Comparison of ENCODE assay signal across 1 cellular context in genomic region chr6:32154514-32155161, GRCh38.
TF ChIP-seq lines count a peak whose summit lies in the region.

No MANE protein-coding gene starts in this region.

TF ChIP-seq in HepG2, 621 proteins besides CTCF, POLR2A, EP300 and RAD21 (continued from another document and continues in another):
- TF ChIP-seq STAT6 (CRISPR knock-in tag; IDR thresholded peaks at IDR 0.05; ENCODE audit: borderline replicate concordance) (0 out of 2 replicates have a peak, but pooled peaks have one; percentile 7), XBP1 (CRISPR knock-in tag; IDR thresholded peaks at IDR 0.05) (no peak), SMARCC2 (IDR thresholded peaks at IDR 0.05) (no peak), ZBTB26 (CRISPR knock-in tag; IDR thresholded peaks at IDR 0.05; ENCODE audit: borderline replicate concordance) (peak; percentile 31; the same call in 1 of the 2 replicates), ZNF616 (CRISPR knock-in tag; IDR thresholded peaks at IDR 0.05; ENCODE audit: low read depth) (no peak), CBX5 (CRISPR knock-in tag; IDR thresholded peaks at IDR 0.05; ENCODE audit: borderline replicate concordance) (0 out of 2 replicates have a peak, but pooled peaks have one; percentile 64), KDM6A (CRISPR knock-in tag; IDR thresholded peaks at IDR 0.05; ENCODE audit: low read depth) (no peak), KLF12 (CRISPR knock-in tag; IDR thresholded peaks at IDR 0.05; ENCODE audit: borderline replicate concordance) (no peak), STAT5B (CRISPR knock-in tag; IDR thresholded peaks at IDR 0.05) (no peak), NFIB (CRISPR knock-in tag; IDR thresholded peaks at IDR 0.05; ENCODE audit: borderline replicate concordance) (no peak), KIAA2018 (CRISPR knock-in tag; IDR thresholded peaks at IDR 0.05; ENCODE audit: borderline replicate concordance) (no peak), IRF9 (CRISPR knock-in tag; IDR thresholded peaks at IDR 0.05; ENCODE audit: borderline replicate concordance) (peak; percentile 57; the same call in 1 of the 2 replicates), SRSF9 (IDR thresholded peaks at IDR 0.05; ENCODE audit: borderline replicate concordance, insufficient read depth, low read depth, low read length, poor library complexity, severe bottlenecking) (no peak), E2F1 (CRISPR knock-in tag; IDR thresholded peaks at IDR 0.05) (no peak), ZNF280D (CRISPR knock-in tag; IDR thresholded peaks at IDR 0.05) (peak; percentile 96), FOXK2 (IDR thresholded peaks at IDR 0.05) (no peak), ZNF891 (CRISPR knock-in tag; IDR thresholded peaks at IDR 0.05) (no peak), TCF7 (IDR thresholded peaks at IDR 0.05; ENCODE audit: low read depth) (no peak), KDM5A (IDR thresholded peaks at IDR 0.05; ENCODE audit: borderline replicate concordance, low read length) (no peak; the same call in 1 of the 2 replicates), ZNF580 (CRISPR knock-in tag; IDR thresholded peaks at IDR 0.05; ENCODE audit: borderline replicate concordance, low read depth) (peak; percentile 32; the same call in 1 of the 2 replicates), POLR2AphosphoS5 (IDR thresholded peaks at IDR 0.05; ENCODE audit: low read depth, low read length) (no peak), TRIM24 (CRISPR knock-in tag; IDR thresholded peaks at IDR 0.05) (no peak), CBX2 (IDR thresholded peaks at IDR 0.05; ENCODE audit: low read depth, low read length) (no peak), CBX2 (CRISPR knock-in tag; IDR thresholded peaks at IDR 0.05; ENCODE audit: low read depth) (no peak), ZNF557 (CRISPR knock-in tag; IDR thresholded peaks at IDR 0.05) (no peak), ZBTB8A (CRISPR knock-in tag; IDR thresholded peaks at IDR 0.05; ENCODE audit: borderline replicate concordance, low read depth) (no peak), ZNF569 (CRISPR knock-in tag; IDR thresholded peaks at IDR 0.05; ENCODE audit: borderline replicate concordance) (no peak), ZSCAN9 (CRISPR knock-in tag; IDR thresholded peaks at IDR 0.05; ENCODE audit: borderline replicate concordance) (peak; percentile 37; the same call in 1 of the 2 replicates), ZNF614 (CRISPR knock-in tag; IDR thresholded peaks at IDR 0.05; ENCODE audit: borderline replicate concordance) (peak; percentile 84; the same call in 1 of the 2 replicates), ARID5B (CRISPR knock-in tag; IDR thresholded peaks at IDR 0.05) (no peak; the same call in 1 of the 2 replicates)
